15 cellular contexts compared by ENCODE assay signal in the genomic region with DNA sequence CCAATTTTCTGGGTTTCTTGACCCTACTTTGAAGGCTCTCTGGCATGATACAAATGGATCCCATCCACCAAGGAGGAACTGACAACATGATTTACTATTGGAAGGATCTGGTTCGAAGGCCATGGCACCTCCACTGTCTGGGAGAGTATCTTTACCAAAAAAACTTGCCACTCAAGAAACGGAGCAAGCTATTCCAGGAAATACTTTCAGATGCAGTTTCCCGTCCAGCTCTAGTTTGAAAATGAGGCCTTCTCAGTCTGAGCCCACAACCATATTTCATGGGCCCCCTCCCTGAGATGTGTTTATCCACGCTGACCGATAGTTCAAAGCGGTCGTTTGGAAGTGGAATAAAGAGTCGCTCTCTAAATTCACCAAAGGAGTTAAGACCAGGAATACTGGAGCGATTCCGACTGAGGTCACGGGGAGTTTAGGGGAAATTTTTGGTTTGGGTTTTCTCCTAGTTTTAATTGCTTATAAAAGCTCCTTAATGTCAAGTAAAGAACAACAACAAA.
A peak's percentile ranks its signal among the peaks of the same experiment; 100 is the strongest.
DNase-seq lines count a peak whose midpoint lies in the region; ATAC-seq and TF ChIP-seq lines count a peak whose summit lies in the region.
"Had no signal": no experiment of that assay in that cellular context is flagged by ENCODE, and none has a peak within 500 bp of the region (broad histone marks: within the 10 kb centered on the region; RNA-seq: fewer than 3 reads in every experiment).

No MANE protein-coding gene starts in this region.

- intact Hi-C loops in esophagus squamous epithelium (cut with DNase I) = no loop called here

- no peaks in the 10 kb centered on the region for H3K9me3 Mint-ChIP-seq in nephron
- no peaks in the 10 kb centered on the region for H3K9me3 Mint-ChIP-seq in stimulated activated naive CD8-positive, alpha-beta T cell treated with anti-CD3 and anti-CD28 coated beads, Interleukin-15, amount 100 ng/mL, for 72 hours
- H3K9me3 Mint-ChIP-seq: activated naive CD4-positive, alpha-beta T cell treated with anti-CD3 and anti-CD28 coated beads, Interleukin-2, amount 10 ng/mL, durations not matched to agents 7 days and 5 days had no signal

- peak overlapping the region; percentile 58 for H3K27ac ChIP-seq in WERI-Rb-1
- peak overlapping the region; percentile 83 to 92 (median 90) for H3K27ac ChIP-seq in esophagus squamous epithelium
- peak overlapping the region; percentile 64 for H3K27ac ChIP-seq in thymus (ENCODE audit: low read depth)

- H3K4me1 Mint-ChIP-seq in nephron = peaks cover 56% of the 10 kb centered on the region
- H3K4me1 Mint-ChIP-seq in stimulated activated naive CD8-positive, alpha-beta T cell treated with anti-CD3 and anti-CD28 coated beads, Interleukin-15, amount 100 ng/mL, for 72 hours = no peaks in the 10 kb centered on the region
- H3K4me1 Mint-ChIP-seq: activated naive CD4-positive, alpha-beta T cell treated with anti-CD3 and anti-CD28 coated beads, Interleukin-2, amount 10 ng/mL, durations not matched to agents 7 days and 5 days; CD4-positive, CD25-positive, alpha-beta regulatory T cell had no signal

- peak overlapping the region; percentile 97 to 100 (median 100) for H3K27ac Mint-ChIP-seq in nephron
- H3K27ac Mint-ChIP-seq in stimulated activated naive CD8-positive, alpha-beta T cell treated with anti-CD3 and anti-CD28 coated beads, Interleukin-15, amount 100 ng/mL, for 72 hours = no peak overlapping the region
- H3K27ac Mint-ChIP-seq: activated naive CD4-positive, alpha-beta T cell treated with anti-CD3 and anti-CD28 coated beads, Interleukin-2, amount 10 ng/mL, durations not matched to agents 7 days and 5 days had no signal

- TF ChIP-seq CTCF in WERI-Rb-1 (IDR thresholded peaks at IDR 0.05; ENCODE audit: low read depth, low read length) (no peak), esophagus squamous epithelium (IDR thresholded peaks at IDR 0.05) (no peak), nephron (IDR thresholded peaks at IDR 0.05; ENCODE audit: unreplicated experiment in 3 of 3) (no peak)

- H3K4me3 ChIP-seq in WERI-Rb-1 (ENCODE audit: low read depth, low read length) (no peak overlapping the region), esophagus squamous epithelium (peak overlapping the region in 1 of 4 donors; percentile 25), thymus (ENCODE audit: low read length) (no peak overlapping the region)
- H3K4me3 ChIP-seq: K562 had no signal

- 28 to 37% methylated on average over 11 of the region's 11 CpGs for WGBS in esophagus squamous epithelium, 2 donors
- 85% methylated on average over 11 of the region's 11 CpGs for WGBS in thymus

- DNase-seq in WERI-Rb-1 = no peak
- no peak for DNase-seq in esophagus squamous epithelium (lab: John Stamatoyannopoulos, UW)
- no peak for DNase-seq in NOMO-1 treated with DMSO at 0.1 percent for 48 hours (lab: John Stamatoyannopoulos, UW; ENCODE audit: unreplicated experiment)
- DNase-seq in DMS 273 treated with DMSO at 0.1 percent for 48 hours (lab: John Stamatoyannopoulos, UW) = no peak
- no peak for DNase-seq in stimulated activated naive CD8-positive, alpha-beta T cell treated with anti-CD3 and anti-CD28 coated beads, Interleukin-15, amount 100 ng/mL, for 72 hours
- DNase-seq: activated naive CD4-positive, alpha-beta T cell treated with anti-CD3 and anti-CD28 coated beads, Interleukin-2, amount 10 ng/mL, durations not matched to agents 7 days and 5 days; CD4-positive, CD25-positive, alpha-beta regulatory T cell; foreskin melanocyte; left colon; NCI-H526 treated with DMSO at 0.1 percent for 48 hours; nucleus accumbens had no signal

- H3K9me3 ChIP-seq in WERI-Rb-1 (ENCODE audit: severe bottlenecking) = no peaks in the 10 kb centered on the region
- no peaks in the 10 kb centered on the region for H3K9me3 ChIP-seq in esophagus squamous epithelium
- no peaks in the 10 kb centered on the region for H3K9me3 ChIP-seq in thymus (ENCODE audit: control insufficient read depth)

- peaks cover 3% of the 10 kb centered on the region for H3K36me3 Mint-ChIP-seq in nephron (ENCODE audit: low read depth)
- H3K36me3 Mint-ChIP-seq: activated naive CD4-positive, alpha-beta T cell treated with anti-CD3 and anti-CD28 coated beads, Interleukin-2, amount 10 ng/mL, durations not matched to agents 7 days and 5 days; CD4-positive, CD25-positive, alpha-beta regulatory T cell had no signal

- peaks cover 9 to 77% (median 37%) of the 10 kb centered on the region in 3 donors for H3K4me1 ChIP-seq in esophagus squamous epithelium
- no peaks in the 10 kb centered on the region for H3K4me1 ChIP-seq in thymus (ENCODE audit: control insufficient read depth, insufficient read depth, low read length)

- no peak for ATAC-seq in GM19452 (IDR thresholded peaks at IDR 0.05; ENCODE audit: unreplicated experiment)
- no peak for ATAC-seq in stimulated activated naive CD8-positive, alpha-beta T cell treated with anti-CD3 and anti-CD28 coated beads, Interleukin-15, amount 100 ng/mL, for 72 hours
- ATAC-seq: K562, left colon had no signal

- no peak for TF ChIP-seq POLR2A in esophagus squamous epithelium (IDR thresholded peaks at IDR 0.05)

- H3K27me3 ChIP-seq in WERI-Rb-1 (ENCODE audit: insufficient read depth, low read depth, severe bottlenecking) (no peaks in the 10 kb centered on the region), esophagus squamous epithelium (no peaks in the 10 kb centered on the region), thymus (ENCODE audit: control insufficient read depth, insufficient read depth) (no peaks in the 10 kb centered on the region)

- H3K36me3 ChIP-seq in WERI-Rb-1 (peaks cover 15% of the 10 kb centered on the region), esophagus squamous epithelium (peaks cover 0 to 10% (median 3%) of the 10 kb centered on the region in 3 donors), thymus (ENCODE audit: control insufficient read depth, insufficient read depth) (no peaks in the 10 kb centered on the region)

- H3K4me3 Mint-ChIP-seq in nephron = peak overlapping the region in 2 of 3 experiments; percentile 41 to 46
- H3K4me3 Mint-ChIP-seq in stimulated activated naive CD8-positive, alpha-beta T cell treated with anti-CD3 and anti-CD28 coated beads, Interleukin-15, amount 100 ng/mL, for 72 hours = no peak overlapping the region
- H3K4me3 Mint-ChIP-seq: activated naive CD4-positive, alpha-beta T cell treated with anti-CD3 and anti-CD28 coated beads, Interleukin-2, amount 10 ng/mL, durations not matched to agents 7 days and 5 days; CD4-positive, CD25-positive, alpha-beta regulatory T cell had no signal

- H3K27me3 Mint-ChIP-seq in nephron (ENCODE audit: low read depth) = no peaks in the 10 kb centered on the region
- H3K27me3 Mint-ChIP-seq in stimulated activated naive CD8-positive, alpha-beta T cell treated with anti-CD3 and anti-CD28 coated beads, Interleukin-15, amount 100 ng/mL, for 72 hours = peaks cover 10% of the 10 kb centered on the region

Comparison
In these comparisons a context has a peak if more than half of its experiments do, and no peak if none do; other contexts are left out.
1. H3K27ac Mint-ChIP-seq: peak in nephron (3 of 3); none in stimulated activated naive CD8-positive, alpha-beta T cell treated with anti-CD3 and anti-CD28 coated beads, Interleukin-15, amount 100 ng/mL, for 72 hours (0 of 2).
2. H3K4me3 Mint-ChIP-seq: peak in nephron (2 of 3); none in stimulated activated naive CD8-positive, alpha-beta T cell treated with anti-CD3 and anti-CD28 coated beads, Interleukin-15, amount 100 ng/mL, for 72 hours (0 of 2).
3. Peak in every context shown above with its lines, with median percentiles within 50 percentile points of each other: H3K27ac ChIP-seq.